ENCODE assay signal across 1 cellular context in the genomic region with DNA sequence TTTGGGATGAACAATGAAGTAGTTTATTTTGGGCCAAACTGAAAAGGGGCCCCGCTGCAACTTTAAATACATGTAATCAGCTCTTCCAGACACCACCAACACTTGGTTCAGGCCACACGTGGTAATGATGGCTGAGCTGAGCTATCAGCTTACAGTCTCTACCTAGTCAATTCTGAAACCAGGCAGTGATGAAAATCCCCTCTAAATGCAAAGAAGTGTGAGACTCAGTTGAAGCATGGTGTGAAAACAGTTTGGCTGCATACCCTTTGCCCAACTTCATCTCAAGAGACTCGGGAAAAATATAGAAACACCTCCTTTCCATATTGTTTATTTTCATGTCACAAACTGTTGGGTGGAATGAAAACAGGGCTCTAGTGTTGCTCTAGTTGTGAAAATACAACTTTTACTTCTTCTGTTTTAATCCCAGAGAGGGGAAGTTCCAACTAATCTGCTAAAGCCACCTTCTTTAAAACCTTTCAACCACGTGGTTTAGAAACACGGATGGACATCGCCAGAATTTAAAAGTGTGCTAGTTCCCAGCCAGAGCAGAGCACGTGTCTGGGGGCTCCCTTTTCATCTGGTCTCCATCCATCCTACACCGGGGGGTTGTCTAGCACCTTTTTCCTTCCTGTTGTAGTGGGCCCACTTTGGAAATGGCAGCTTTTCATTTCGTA.
TF ChIP-seq lines count a peak whose summit lies in the region.

No MANE protein-coding gene starts in this region.

TF ChIP-seq in GM12878, 131 proteins besides CTCF, POLR2A, EP300 and RAD21 (continued from another document):
- TF ChIP-seq ZNF207 (IDR thresholded peaks at IDR 0.05; ENCODE audit: borderline replicate concordance) (no peak), SRF (IDR thresholded peaks at IDR 0.05; ENCODE audit: low read depth in 2 of 2, low read length in 2 of 2) (no peak), SMAD1 (IDR thresholded peaks at IDR 0.05; ENCODE audit: low read depth, partially characterized antibody) (no peak), STAT1 (conservative IDR thresholded peaks at IDR 0.05) (no peak), KDM1A (IDR thresholded peaks at IDR 0.05; ENCODE audit: borderline replicate concordance) (no peak), JUNB (IDR thresholded peaks at IDR 0.05) (no peak), MYB (IDR thresholded peaks at IDR 0.05; ENCODE audit: borderline replicate concordance, low read depth, low read length) (no peak), POU2F2 (IDR thresholded peaks at IDR 0.05; ENCODE audit: borderline replicate concordance, low read depth, low read length) (no peak), BACH1 (IDR thresholded peaks at IDR 0.05; ENCODE audit: borderline replicate concordance) (no peak), SMARCA5 (IDR thresholded peaks at IDR 0.05) (no peak), NFYA (IDR thresholded peaks at IDR 0.05; ENCODE audit: borderline replicate concordance, low read depth, low read length) (no peak), SMC3 (IDR thresholded peaks at IDR 0.05; ENCODE audit: borderline replicate concordance, low read length) (no peak), SMAD5 (IDR thresholded peaks at IDR 0.05; ENCODE audit: low read depth) (no peak), SUPT20H (IDR thresholded peaks at IDR 0.05; ENCODE audit: borderline replicate concordance, control insufficient read depth, low read depth, low read length) (no peak), CBX3 (IDR thresholded peaks at IDR 0.05; ENCODE audit: borderline replicate concordance, low read depth) (no peak), FOXK2 (IDR thresholded peaks at IDR 0.05) (no peak), SPI1 (IDR thresholded peaks at IDR 0.05; ENCODE audit: borderline replicate concordance, insufficient read depth, low read depth, low read length) (peak; percentile 11; the same call in 1 of the 2 replicates), TBL1XR1 (IDR thresholded peaks at IDR 0.05; ENCODE audit: low read depth, low read length) (no peak), NRF1 (conservative IDR thresholded peaks at IDR 0.05; ENCODE audit: low read depth, low read length) (no peak), RFX5 (IDR thresholded peaks at IDR 0.05; ENCODE audit: low read depth, low read length) (no peak), IKZF1 (conservative IDR thresholded peaks at IDR 0.05) (peak; percentile 78), TCF3 (IDR thresholded peaks at IDR 0.05; ENCODE audit: borderline replicate concordance, insufficient read depth, low read depth, low read length) (no peak), PRDM15 (CRISPR knock-in tag; IDR thresholded peaks at IDR 0.05) (no peak), CEBPB (IDR thresholded peaks at IDR 0.05; ENCODE audit: borderline replicate concordance in 1 of 2, low read depth in 2 of 2, low read length in 2 of 2) (no peak), POLR2AphosphoS5 (IDR thresholded peaks at IDR 0.05; ENCODE audit: low read length) (no peak), PKNOX1 (IDR thresholded peaks at IDR 0.05) (no peak), FOS (IDR thresholded peaks at IDR 0.05; ENCODE audit: borderline replicate concordance, extremely low read depth, insufficient read length) (no peak), ZNF384 (IDR thresholded peaks at IDR 0.05; ENCODE audit: borderline replicate concordance, low read depth, low read length) (no peak), POLR2AphosphoS2 (IDR thresholded peaks at IDR 0.05; ENCODE audit: low read depth, low read length) (no peak), NR2C1 (IDR thresholded peaks at IDR 0.05) (no peak), NR2F1 (conservative IDR thresholded peaks at IDR 0.05) (no peak), CUX1 (IDR thresholded peaks at IDR 0.05; ENCODE audit: insufficient replicate concordance, low read depth, low read length) (no peak), MEF2A (IDR thresholded peaks at IDR 0.05; ENCODE audit: insufficient read depth, low read depth, low read length) (no peak), MAX (IDR thresholded peaks at IDR 0.05; ENCODE audit: low read depth, low read length) (no peak; the same call in 1 of the 2 replicates)
- TF ChIP-seq, protein P1, sequence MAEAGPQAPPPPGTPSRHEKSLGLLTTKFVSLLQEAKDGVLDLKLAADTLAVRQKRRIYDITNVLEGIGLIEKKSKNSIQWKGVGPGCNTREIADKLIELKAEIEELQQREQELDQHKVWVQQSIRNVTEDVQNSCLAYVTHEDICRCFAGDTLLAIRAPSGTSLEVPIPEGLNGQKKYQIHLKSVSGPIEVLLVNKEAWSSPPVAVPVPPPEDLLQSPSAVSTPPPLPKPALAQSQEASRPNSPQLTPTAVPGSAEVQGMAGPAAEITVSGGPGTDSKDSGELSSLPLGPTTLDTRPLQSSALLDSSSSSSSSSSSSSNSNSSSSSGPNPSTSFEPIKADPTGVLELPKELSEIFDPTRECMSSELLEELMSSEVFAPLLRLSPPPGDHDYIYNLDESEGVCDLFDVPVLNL (IDR thresholded peaks at IDR 0.05; ENCODE audit: low read depth, low read length) = no peak
